Comparison of ENCODE assay signal across 25 cellular contexts in the genomic region with DNA sequence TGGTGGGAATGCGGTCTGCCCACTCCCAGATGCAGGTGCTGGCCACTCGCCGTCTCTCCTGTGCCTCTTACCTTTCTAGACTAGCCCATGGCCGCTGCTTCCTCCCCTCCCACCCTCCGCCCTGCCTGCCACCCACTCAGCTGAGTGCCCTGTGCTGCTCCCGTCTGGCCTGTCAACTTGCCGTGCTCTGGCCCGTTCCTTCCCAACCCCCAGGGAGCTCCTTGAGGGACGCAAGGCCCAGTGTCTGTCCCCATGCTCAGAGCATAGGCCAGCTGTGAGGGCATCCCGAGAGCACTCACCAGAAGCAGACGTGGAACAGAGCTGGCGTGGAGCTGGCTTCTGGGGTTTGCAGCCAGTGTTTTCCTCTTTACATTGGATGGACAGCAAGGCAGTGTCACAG.
"Had no signal": no experiment of that assay in that cellular context is flagged by ENCODE, and none has a peak within 500 bp of the region (broad histone marks: within the 10 kb centered on the region; RNA-seq: fewer than 3 reads in every experiment).

No MANE protein-coding gene starts in this region.

- DNase-seq: effector CD4-positive, alpha-beta T cell; hypothalamus; immature natural killer cell; islet precursor cell; left ventricle myocardium superior; mucosa of descending colon; naive B cell; psoas muscle; stimulated activated CD4-positive, alpha-beta T cell treated with anti-CD3 and anti-CD28 coated beads, Interleukin-2, amount 100 ng/mL, for 24 hours; stimulated activated CD4-positive, alpha-beta T cell treated with anti-CD3 and anti-CD28 coated beads, Interleukin-4, amount 100 ng/mL, for 24 hours; stimulated activated naive CD4-positive, alpha-beta T cell treated with Interleukin-2 at 50 U/mL for 16 hours; stomach; tibial artery had no signal

- FAIRE-seq: colon, frontal cortex had no signal

- H3K9me3 ChIP-seq: mucosa of descending colon, psoas muscle, stomach, tibial artery, vagina had no signal

- H3K27me3 ChIP-seq: dorsolateral prefrontal cortex, stomach, tibial artery, vagina had no signal

- H3K4me3 ChIP-seq: dorsolateral prefrontal cortex, lung, mucosa of descending colon, psoas muscle, smooth muscle cell, stomach, tibial artery, vagina had no signal

- H3K9me3 Mint-ChIP-seq: immature natural killer cell; memory B cell; mesothelial cell of epicardium; naive B cell; natural killer cell treated with Interleukin-12 subunit alpha and Interleukin-12 subunit beta and Interleukin-15 and Interleukin-18, amount 100 ng/mL, for 72 hours; neural crest cell; stimulated activated effector memory CD8-positive, alpha-beta T cell treated with anti-CD3 and anti-CD28 coated beads, Interleukin-12 subunit alpha, Interleukin-12 subunit beta, amount 100 ng/mL, for 72 hours had no signal

- H3K27ac ChIP-seq: psoas muscle, tibial artery, vagina had no signal

- H3K27me3 Mint-ChIP-seq: memory B cell; naive B cell; natural killer cell treated with Interleukin-12 subunit alpha and Interleukin-12 subunit beta and Interleukin-15 and Interleukin-18, amount 100 ng/mL, for 72 hours had no signal

- H3K4me1 Mint-ChIP-seq: mesothelial cell of epicardium had no signal

- ATAC-seq: left ventricle myocardium superior; mucosa of descending colon; natural killer cell treated with Interleukin-12 subunit alpha and Interleukin-12 subunit beta and Interleukin-15 and Interleukin-18, amount 100 ng/mL, for 72 hours; psoas muscle; right cardiac atrium; stimulated activated effector memory CD8-positive, alpha-beta T cell treated with anti-CD3 and anti-CD28 coated beads, Interleukin-12 subunit alpha, Interleukin-12 subunit beta, amount 100 ng/mL, for 72 hours had no signal

- H3K4me2 ChIP-seq: smooth muscle cell had no signal

- H3K27ac Mint-ChIP-seq: memory B cell; mesothelial cell of epicardium; stimulated activated effector memory CD8-positive, alpha-beta T cell treated with anti-CD3 and anti-CD28 coated beads, Interleukin-12 subunit alpha, Interleukin-12 subunit beta, amount 100 ng/mL, for 72 hours had no signal

- H3K4me3 Mint-ChIP-seq: immature natural killer cell; memory B cell; mesothelial cell of epicardium; naive B cell; natural killer cell treated with Interleukin-12 subunit alpha and Interleukin-12 subunit beta and Interleukin-15 and Interleukin-18, amount 100 ng/mL, for 72 hours; stimulated activated effector memory CD8-positive, alpha-beta T cell treated with anti-CD3 and anti-CD28 coated beads, Interleukin-12 subunit alpha, Interleukin-12 subunit beta, amount 100 ng/mL, for 72 hours had no signal
